In the genomic region with DNA sequence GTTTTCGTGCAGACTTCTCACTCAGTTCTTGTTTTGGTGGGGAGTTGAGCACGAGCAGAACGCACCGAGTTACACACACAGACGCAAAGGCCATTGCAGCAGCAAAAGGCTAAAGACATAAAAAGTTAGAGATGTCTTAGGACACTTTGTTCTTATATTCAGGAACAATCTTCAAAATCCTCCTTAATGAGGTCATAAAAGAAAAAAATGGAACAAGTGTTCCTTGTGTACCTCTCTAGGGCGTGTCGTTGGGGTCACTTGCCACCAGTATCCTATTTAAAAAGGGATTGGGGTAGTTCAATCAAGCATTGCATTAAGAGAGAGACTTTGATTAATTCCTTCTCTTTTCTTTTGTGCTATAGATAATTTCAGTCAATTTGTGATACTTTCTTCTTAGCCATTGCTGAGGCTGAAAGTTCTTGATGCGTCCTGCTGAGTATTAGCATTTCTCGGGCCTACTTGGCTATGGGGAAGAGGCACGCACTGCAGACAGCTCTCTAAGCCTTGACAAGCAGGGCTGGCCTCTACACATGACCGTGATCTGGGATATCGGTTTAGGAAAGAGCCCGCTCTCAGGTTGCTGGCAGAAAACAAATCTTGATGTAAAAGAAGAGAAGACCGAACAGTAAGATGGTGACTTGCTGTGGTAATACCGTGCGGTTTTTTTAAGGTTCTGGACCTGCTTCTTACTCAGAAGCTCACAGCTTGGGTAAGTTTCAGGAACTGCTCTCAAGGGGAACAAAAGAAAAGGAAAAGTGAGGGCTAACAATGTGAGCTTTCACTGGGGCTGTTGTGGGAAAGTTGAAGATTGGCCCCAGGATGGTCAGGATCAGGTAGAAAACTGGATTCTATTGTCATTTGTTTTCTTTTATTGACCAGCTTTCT, we compare ENCODE assay signal across 23 cellular contexts.
DNase-seq lines count a peak whose midpoint lies in the region; ATAC-seq and TF ChIP-seq lines count a peak whose summit lies in the region.
"Had no signal": no experiment of that assay in that cellular context is flagged by ENCODE, and none has a peak within 500 bp of the region (broad histone marks: within the 10 kb centered on the region; RNA-seq: fewer than 3 reads in every experiment).

No MANE protein-coding gene starts in this region.

- peak overlapping the region; percentile 34 for H3K4me2 ChIP-seq in GM23338

- no peaks in the 10 kb centered on the region for H3K9me2 ChIP-seq in GM23338 (ENCODE audit: insufficient read depth)

- H3K9me3 ChIP-seq in upper lobe of left lung: no peaks in the 10 kb centered on the region
- H3K9me3 ChIP-seq: body of pancreas, lower lobe of right lung, tibial artery had no signal

- H3K27ac ChIP-seq in GM23338 (ENCODE audit: low read depth) (peak overlapping the region; percentile 23; the same call in 1 of the 2 replicates), foreskin keratinocyte (no peak overlapping the region), upper lobe of left lung (no peak overlapping the region)
- H3K27ac ChIP-seq: body of pancreas, heart right ventricle, lower lobe of right lung, parathyroid adenoma, tibial artery had no signal

- H3K27me3 Mint-ChIP-seq in GM23338 (ENCODE audit: insufficient read depth, low read depth, poor library complexity) (peaks cover 6% of the 10 kb centered on the region), osteocyte (ENCODE audit: unreplicated experiment) (no peaks in the 10 kb centered on the region)
- H3K27me3 Mint-ChIP-seq: activated naive CD8-positive, alpha-beta T cell treated with anti-CD3 and anti-CD28 coated beads for 36 hours had no signal

- H3K4me3 Mint-ChIP-seq in GM23338 (no peak overlapping the region), osteocyte (ENCODE audit: unreplicated experiment) (no peak overlapping the region)
- H3K4me3 Mint-ChIP-seq: activated naive CD8-positive, alpha-beta T cell treated with anti-CD3 and anti-CD28 coated beads for 36 hours had no signal

- no peak for TF ChIP-seq POLR2A in upper lobe of left lung (IDR thresholded peaks at IDR 0.05)

- no peak overlapping the region for H3K4me3 ChIP-seq in GM23338
- H3K4me3 ChIP-seq in upper lobe of left lung: no peak overlapping the region
- H3K4me3 ChIP-seq: body of pancreas, heart right ventricle, lower lobe of right lung, tibial artery had no signal

- ATAC-seq in GM23338: peak; percentile 59
- peak; percentile 86 for ATAC-seq in HG03442 (IDR thresholded peaks at IDR 0.05; ENCODE audit: unreplicated experiment)
- no peak for ATAC-seq in foreskin keratinocyte
- no peak for ATAC-seq in upper lobe of left lung (ENCODE audit: low FRiP score in 2 of 2)
- ATAC-seq: body of pancreas, heart right ventricle, lower lobe of right lung, sciatic nerve, SK-N-SH treated with all-trans-retinoic acid at 6 μM for 48 hours had no signal

- H3K36me3 Mint-ChIP-seq in GM23338 (ENCODE audit: low read depth) (no peaks in the 10 kb centered on the region; the same call in 2 of the 3 replicates), osteocyte (ENCODE audit: unreplicated experiment) (no peaks in the 10 kb centered on the region)
- H3K36me3 Mint-ChIP-seq: activated naive CD8-positive, alpha-beta T cell treated with anti-CD3 and anti-CD28 coated beads for 36 hours had no signal

- no peak for TF ChIP-seq EP300 in upper lobe of left lung (IDR thresholded peaks at IDR 0.05)

- no peak for TF ChIP-seq CTCF in GM23338 (conservative IDR thresholded peaks at IDR 0.05; ENCODE audit: low read depth in 2 of 2)
- TF ChIP-seq CTCF in foreskin keratinocyte (conservative IDR thresholded peaks at IDR 0.05): no peak
- no peak for TF ChIP-seq CTCF in upper lobe of left lung (IDR thresholded peaks at IDR 0.05)
- no peak for TF ChIP-seq CTCF in osteocyte (IDR thresholded peaks at IDR 0.05)

- no peaks in the 10 kb centered on the region for H4K20me1 ChIP-seq in GM23338 (replicated peaks; ENCODE audit: insufficient read depth)

- H3K27me3 ChIP-seq in GM23338 (ENCODE audit: insufficient read depth) (no peaks in the 10 kb centered on the region), foreskin keratinocyte (no peaks in the 10 kb centered on the region), upper lobe of left lung (no peaks in the 10 kb centered on the region)
- H3K27me3 ChIP-seq: body of pancreas, heart right ventricle, tibial artery had no signal

- 92 to 94% methylated on average over 16 of the region's 16 CpGs for WGBS in upper lobe of left lung, 2 donors

- no peaks in the 10 kb centered on the region for H3K79me2 ChIP-seq in GM23338 (replicated peaks; ENCODE audit: insufficient read depth)
- H3K79me2 ChIP-seq: parathyroid adenoma had no signal

- DNase-seq in GM23338 (ENCODE audit: low spot score) (no peak), islet precursor cell (peak; percentile 29), foreskin keratinocyte (no peak), upper lobe of left lung (no peak), superior temporal gyrus (ENCODE audit: extremely low spot score) (no peak), osteocyte (ENCODE audit: extremely low spot score, unreplicated experiment) (no peak)
- DNase-seq: activated CD4-positive, alpha-beta T cell treated with anti-CD3 and anti-CD28 coated beads for 1 hour; activated CD8-positive, alpha-beta memory T cell treated with anti-CD3 and anti-CD28 coated beads for 24 hours; activated naive CD8-positive, alpha-beta T cell treated with anti-CD3 and anti-CD28 coated beads for 36 hours; AML-193; body of pancreas; DND-41; heart right ventricle; KBM-7; lower lobe of right lung; NCI-H187; stimulated activated naive CD4-positive, alpha-beta T cell; T1000; tibial artery had no signal

- H3K27ac Mint-ChIP-seq in GM23338 (peak overlapping the region; percentile 51), osteocyte (ENCODE audit: unreplicated experiment) (no peak overlapping the region)
- H3K27ac Mint-ChIP-seq: activated naive CD8-positive, alpha-beta T cell treated with anti-CD3 and anti-CD28 coated beads for 36 hours had no signal

- H3K4me1 ChIP-seq in GM23338 (ENCODE audit: insufficient read depth): peaks cover 57% of the 10 kb centered on the region
- H3K4me1 ChIP-seq in foreskin keratinocyte: no peaks in the 10 kb centered on the region
- no peaks in the 10 kb centered on the region for H3K4me1 ChIP-seq in upper lobe of left lung
- H3K4me1 ChIP-seq: lower lobe of right lung, parathyroid adenoma, tibial artery had no signal

- H3K4me1 Mint-ChIP-seq in GM23338 (peaks cover 66% of the 10 kb centered on the region), osteocyte (ENCODE audit: unreplicated experiment) (peaks cover 10% of the 10 kb centered on the region)
- H3K4me1 Mint-ChIP-seq: activated naive CD8-positive, alpha-beta T cell treated with anti-CD3 and anti-CD28 coated beads for 36 hours had no signal

- H3K36me3 ChIP-seq in GM23338 (ENCODE audit: insufficient read depth) (no peaks in the 10 kb centered on the region), upper lobe of left lung (no peaks in the 10 kb centered on the region)
- H3K36me3 ChIP-seq: heart right ventricle, lower lobe of right lung, tibial artery had no signal

- no peak overlapping the region for H2AFZ ChIP-seq in GM23338
- H2AFZ ChIP-seq: parathyroid adenoma had no signal

- H3K9me3 Mint-ChIP-seq in GM23338: no peaks in the 10 kb centered on the region
- H3K9me3 Mint-ChIP-seq in osteocyte (ENCODE audit: unreplicated experiment): no peaks in the 10 kb centered on the region
- H3K9me3 Mint-ChIP-seq: activated naive CD8-positive, alpha-beta T cell treated with anti-CD3 and anti-CD28 coated beads for 36 hours had no signal

- no peaks in the 10 kb centered on the region for H3F3A ChIP-seq in GM23338 (replicated peaks; ENCODE audit: low read depth)

TF ChIP-seq in GM23338, 12 proteins besides CTCF, POLR2A, EP300 and RAD21 (continues in another document):
- TF ChIP-seq, protein P1, sequence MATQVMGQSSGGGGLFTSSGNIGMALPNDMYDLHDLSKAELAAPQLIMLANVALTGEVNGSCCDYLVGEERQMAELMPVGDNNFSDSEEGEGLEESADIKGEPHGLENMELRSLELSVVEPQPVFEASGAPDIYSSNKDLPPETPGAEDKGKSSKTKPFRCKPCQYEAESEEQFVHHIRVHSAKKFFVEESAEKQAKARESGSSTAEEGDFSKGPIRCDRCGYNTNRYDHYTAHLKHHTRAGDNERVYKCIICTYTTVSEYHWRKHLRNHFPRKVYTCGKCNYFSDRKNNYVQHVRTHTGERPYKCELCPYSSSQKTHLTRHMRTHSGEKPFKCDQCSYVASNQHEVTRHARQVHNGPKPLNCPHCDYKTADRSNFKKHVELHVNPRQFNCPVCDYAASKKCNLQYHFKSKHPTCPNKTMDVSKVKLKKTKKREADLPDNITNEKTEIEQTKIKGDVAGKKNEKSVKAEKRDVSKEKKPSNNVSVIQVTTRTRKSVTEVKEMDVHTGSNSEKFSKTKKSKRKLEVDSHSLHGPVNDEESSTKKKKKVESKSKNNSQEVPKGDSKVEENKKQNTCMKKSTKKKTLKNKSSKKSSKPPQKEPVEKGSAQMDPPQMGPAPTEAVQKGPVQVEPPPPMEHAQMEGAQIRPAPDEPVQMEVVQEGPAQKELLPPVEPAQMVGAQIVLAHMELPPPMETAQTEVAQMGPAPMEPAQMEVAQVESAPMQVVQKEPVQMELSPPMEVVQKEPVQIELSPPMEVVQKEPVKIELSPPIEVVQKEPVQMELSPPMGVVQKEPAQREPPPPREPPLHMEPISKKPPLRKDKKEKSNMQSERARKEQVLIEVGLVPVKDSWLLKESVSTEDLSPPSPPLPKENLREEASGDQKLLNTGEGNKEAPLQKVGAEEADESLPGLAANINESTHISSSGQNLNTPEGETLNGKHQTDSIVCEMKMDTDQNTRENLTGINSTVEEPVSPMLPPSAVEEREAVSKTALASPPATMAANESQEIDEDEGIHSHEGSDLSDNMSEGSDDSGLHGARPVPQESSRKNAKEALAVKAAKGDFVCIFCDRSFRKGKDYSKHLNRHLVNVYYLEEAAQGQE (IDR thresholded peaks at IDR 0.05; ENCODE audit: unreplicated experiment): no peak
- no peak for TF ChIP-seq STAT1 (IDR thresholded peaks at IDR 0.05; ENCODE audit: unreplicated experiment)
- TF ChIP-seq ZNF114 (CRISPR knock-in tag; IDR thresholded peaks at IDR 0.05): no peak
- TF ChIP-seq JUNB (IDR thresholded peaks at IDR 0.05; ENCODE audit: unreplicated experiment): no peak
- TF ChIP-seq, protein P2, sequence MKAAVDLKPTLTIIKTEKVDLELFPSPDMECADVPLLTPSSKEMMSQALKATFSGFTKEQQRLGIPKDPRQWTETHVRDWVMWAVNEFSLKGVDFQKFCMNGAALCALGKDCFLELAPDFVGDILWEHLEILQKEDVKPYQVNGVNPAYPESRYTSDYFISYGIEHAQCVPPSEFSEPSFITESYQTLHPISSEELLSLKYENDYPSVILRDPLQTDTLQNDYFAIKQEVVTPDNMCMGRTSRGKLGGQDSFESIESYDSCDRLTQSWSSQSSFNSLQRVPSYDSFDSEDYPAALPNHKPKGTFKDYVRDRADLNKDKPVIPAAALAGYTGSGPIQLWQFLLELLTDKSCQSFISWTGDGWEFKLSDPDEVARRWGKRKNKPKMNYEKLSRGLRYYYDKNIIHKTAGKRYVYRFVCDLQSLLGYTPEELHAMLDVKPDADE (IDR thresholded peaks at IDR 0.05): no peak

Comparison
In these comparisons a context has a peak if more than half of its experiments do, and no peak if none do; other contexts are left out.
1. ATAC-seq: peak in GM23338 (single experiment) and HG03442 (single experiment); none in foreskin keratinocyte (single experiment) and upper lobe of left lung (0 of 2).